10 cellular contexts compared by ENCODE assay signal in the genomic region with DNA sequence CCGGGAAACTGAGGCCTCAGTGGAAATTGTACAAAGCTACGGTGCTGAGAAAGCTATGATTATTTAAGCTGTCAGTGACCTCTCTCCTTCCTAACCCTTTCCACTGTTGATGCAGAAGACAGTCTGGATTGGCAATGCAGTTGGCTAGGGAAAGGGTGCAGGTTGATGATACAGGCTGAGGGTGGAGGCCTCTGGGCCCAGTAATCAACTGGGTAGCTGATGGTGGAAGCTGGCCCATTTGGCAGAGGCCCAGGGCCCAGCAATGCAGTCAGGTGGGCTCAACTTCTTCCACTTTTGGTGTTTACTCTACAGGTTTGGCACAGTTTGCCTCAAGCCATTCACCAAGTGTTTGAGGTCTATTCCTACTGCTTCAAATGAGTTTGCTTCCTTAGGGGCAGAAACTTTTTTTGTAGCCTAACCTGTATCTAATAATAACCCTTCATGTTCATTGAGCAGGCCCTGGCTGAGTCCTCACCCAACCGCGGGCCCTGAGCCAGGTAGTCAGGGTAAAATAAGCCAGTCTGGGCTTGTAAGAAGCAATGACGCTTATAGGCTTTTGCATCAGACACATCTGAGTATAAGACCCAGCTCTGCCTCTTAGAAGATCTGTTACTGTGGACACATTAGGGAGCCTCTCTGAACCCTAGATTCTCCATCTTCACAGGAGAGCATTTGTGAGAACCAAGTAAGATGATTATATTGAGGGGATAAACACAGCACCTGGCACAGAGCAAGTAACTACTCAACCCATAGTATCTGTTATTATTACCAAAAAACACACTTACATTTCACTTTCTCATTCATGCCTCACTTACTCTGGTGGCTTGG. TPM values are rescaled to one million over a fixed set of nuclear protein-coding genes. Genes with fewer than 3 reads are reported as not detected.
DNase-seq lines count a peak whose midpoint lies in the region; ATAC-seq, FAIRE-seq and TF ChIP-seq lines count a peak whose summit lies in the region.
"Had no signal": no experiment of that assay in that cellular context is flagged by ENCODE, and none has a peak within 500 bp of the region (broad histone marks: within the 10 kb centered on the region; RNA-seq: fewer than 3 reads in every experiment).

No MANE protein-coding gene starts in this region.

- intact Hi-C loops in activated CD4-positive, alpha-beta T cell treated with anti-CD3 and anti-CD28 coated beads, Interleukin-2, amount 10 ng/mL, durations not matched to agents 24 days and 14 days (cut with micrococcal nuclease): no loop called here
- intact Hi-C loops in activated CD8-positive, alpha-beta T cell treated with anti-CD3 and anti-CD28 coated beads for 36 hours (cut with micrococcal nuclease): no loop called here
- intact Hi-C loops in thyroid gland (cut with DNase I): no loop called here

- H3K9me3 ChIP-seq in keratinocyte (ENCODE audit: control insufficient read depth, low read depth, low read length) (no peaks in the 10 kb centered on the region), thyroid gland (no peaks in the 10 kb centered on the region)

- peaks cover 6% of the 10 kb centered on the region for H3K9me1 ChIP-seq in keratinocyte (ENCODE audit: control insufficient read depth, extremely low read depth, insufficient read depth, low read length)

- no peaks in the 10 kb centered on the region for H4K20me1 ChIP-seq in keratinocyte (ENCODE audit: control insufficient read depth, extremely low read depth, insufficient read depth, low read length)

- H3K4me3 ChIP-seq in keratinocyte (ENCODE audit: control insufficient read depth in 2 of 3, extremely low read depth in 1 of 3, insufficient read depth in 2 of 3, low read depth in 1 of 3, low read length in 3 of 3) (peak overlapping the region in 2 of 3 experiments; percentile 24 to 29), thyroid gland (replicated peaks in 1 of 3) (no peak overlapping the region)

- no peak for TF ChIP-seq CTCF in activated CD8-positive, alpha-beta T cell treated with anti-CD3 and anti-CD28 coated beads for 36 hours (IDR thresholded peaks at IDR 0.05)
- TF ChIP-seq CTCF in keratinocyte (optimal IDR thresholded peaks at IDR 0.05 in 1 of 3, IDR thresholded peaks at IDR 0.05 in 1 of 3, conservative IDR thresholded peaks at IDR 0.05 in 1 of 3; ENCODE audit: extremely low read depth in 1 of 3, insufficient read depth in 2 of 3, low read length in 3 of 3): no peak
- TF ChIP-seq CTCF in thyroid gland (IDR thresholded peaks at IDR 0.05): peak in 1 of 6 experiments; percentile 13

- peak; percentile 62 for FAIRE-seq in keratinocyte (lab: Jason Lieb, UNC)

- no peak overlapping the region for H2AFZ ChIP-seq in keratinocyte (ENCODE audit: control insufficient read depth, low read length)

- H3K4me2 ChIP-seq in keratinocyte (ENCODE audit: control insufficient read depth, extremely low read depth, insufficient read depth, low read depth, low read length): peak overlapping the region; percentile 93

- no peaks in the 10 kb centered on the region for H3K27me3 Mint-ChIP-seq in activated CD4-positive, alpha-beta T cell treated with anti-CD3 and anti-CD28 coated beads, Interleukin-2, amount 10 ng/mL, durations not matched to agents 24 days and 14 days
- no peaks in the 10 kb centered on the region for H3K27me3 Mint-ChIP-seq in activated CD8-positive, alpha-beta T cell treated with anti-CD3 and anti-CD28 coated beads for 36 hours
- H3K27me3 Mint-ChIP-seq: B cell had no signal

- peak overlapping the region; percentile 80 for H3K9ac ChIP-seq in keratinocyte (ENCODE audit: control insufficient read depth, extremely low read depth, insufficient read depth, low read length)

- peak in 1 of 2 donors; percentile 47 for TF ChIP-seq POLR2A in thyroid gland (IDR thresholded peaks at IDR 0.05)

- H3K27me3 ChIP-seq in keratinocyte (ENCODE audit: control insufficient read depth, extremely low read depth, insufficient read depth, low read length) (no peaks in the 10 kb centered on the region), thyroid gland (no peaks in the 10 kb centered on the region)

- WGBS in thyroid gland, 2 donors: 45% methylated on average over 5 of the region's 5 CpGs

- no peak for ATAC-seq in activated CD8-positive, alpha-beta T cell treated with anti-CD3 and anti-CD28 coated beads for 36 hours

- peaks cover 77% of the 10 kb centered on the region for H3K79me2 ChIP-seq in keratinocyte (ENCODE audit: control insufficient read depth, insufficient read depth, low read length)

- dilution Hi-C loops in keratinocyte (cut with MboI; ENCODE audit: extremely low pct_ligation_motif_present, low sequenced_read_pairs): no loop called here

- CTCF ChIA-PET in activated CD8-positive, alpha-beta T cell treated with anti-CD3 and anti-CD28 coated beads for 36 hours (lab: Charles Lee): interaction anchor here (1.1 to 5.6 kb wide), 3 partner anchors 13 to 49 kb away, joined by 3 to 27 read pairs (median 6); a partner anchor contains a TSS

- peaks cover 89% of the 10 kb centered on the region for H3K36me3 Mint-ChIP-seq in activated CD4-positive, alpha-beta T cell treated with anti-CD3 and anti-CD28 coated beads, Interleukin-2, amount 10 ng/mL, durations not matched to agents 24 days and 14 days (ENCODE audit: low read depth)
- peaks cover 90% of the 10 kb centered on the region for H3K36me3 Mint-ChIP-seq in activated CD8-positive, alpha-beta T cell treated with anti-CD3 and anti-CD28 coated beads for 36 hours (ENCODE audit: low read depth)

- POLR2A ChIA-PET in activated CD8-positive, alpha-beta T cell treated with anti-CD3 and anti-CD28 coated beads for 36 hours (lab: Charles Lee): interaction anchor here (1.4 to 4.5 kb wide), 3 partner anchors 11 to 16 kb away, joined by 3 to 27 read pairs (median 5); a partner anchor contains a TSS

- DNase-seq in activated CD4-positive, alpha-beta T cell treated with anti-CD3 and anti-CD28 coated beads, Interleukin-2, amount 10 ng/mL, durations not matched to agents 24 days and 14 days: no peak
- no peak for DNase-seq in activated CD4-positive, alpha-beta T cell treated with anti-CD3 and anti-CD28 coated beads for 1 hour
- DNase-seq in activated CD8-positive, alpha-beta T cell treated with anti-CD3 and anti-CD28 coated beads for 36 hours: no peak
- DNase-seq in keratinocyte (ENCODE audit: low read depth, low spot score) (peak; percentile 83), thyroid gland (peak; percentile 92), NCI-H748 (lab: John Stamatoyannopoulos, UW; ENCODE audit: unreplicated experiment) (no peak)
- DNase-seq in stimulated activated CD4-positive, alpha-beta T cell treated with anti-CD3 and anti-CD28 coated beads, Interleukin-2, amount 100 ng/mL, for 48 hours: no peak
- no peak for DNase-seq in stimulated activated CD4-positive, alpha-beta T cell treated with anti-CD3 and anti-CD28 coated beads, Interleukin-2, amount 100 ng/mL, for 24 hours
- DNase-seq: activated effector memory CD4-positive, alpha-beta T cell treated with anti-CD3 and anti-CD28 coated beads, Interleukin-2, amount 50 U/mL, for 16 hours had no signal

- H3K4me1 ChIP-seq in keratinocyte (ENCODE audit: control insufficient read depth, extremely low read depth, insufficient read depth, low read length) (peaks cover 79% of the 10 kb centered on the region), thyroid gland (peaks cover 76 to 90% of the 10 kb centered on the region in 2 donors)

- H3K9me3 Mint-ChIP-seq in activated CD4-positive, alpha-beta T cell treated with anti-CD3 and anti-CD28 coated beads, Interleukin-2, amount 10 ng/mL, durations not matched to agents 24 days and 14 days: no peaks in the 10 kb centered on the region
- no peaks in the 10 kb centered on the region for H3K9me3 Mint-ChIP-seq in activated CD8-positive, alpha-beta T cell treated with anti-CD3 and anti-CD28 coated beads for 36 hours

- peak overlapping the region; percentile 62 for H3K4me3 Mint-ChIP-seq in activated CD4-positive, alpha-beta T cell treated with anti-CD3 and anti-CD28 coated beads, Interleukin-2, amount 10 ng/mL, durations not matched to agents 24 days and 14 days
- H3K4me3 Mint-ChIP-seq in activated CD8-positive, alpha-beta T cell treated with anti-CD3 and anti-CD28 coated beads for 36 hours: no peak overlapping the region
- H3K4me3 Mint-ChIP-seq: B cell had no signal

- H3K27ac ChIP-seq in keratinocyte (ENCODE audit: control insufficient read depth, insufficient read depth, low read length): peak overlapping the region; percentile 99
- peak overlapping the region; percentile 98 to 100 (median 99) for H3K27ac ChIP-seq in thyroid gland

- H3K27ac Mint-ChIP-seq in activated CD4-positive, alpha-beta T cell treated with anti-CD3 and anti-CD28 coated beads, Interleukin-2, amount 10 ng/mL, durations not matched to agents 24 days and 14 days: peak overlapping the region; percentile 78
- peak overlapping the region; percentile 83 for H3K27ac Mint-ChIP-seq in activated CD8-positive, alpha-beta T cell treated with anti-CD3 and anti-CD28 coated beads for 36 hours
- H3K27ac Mint-ChIP-seq: B cell had no signal

- H3K36me3 ChIP-seq in keratinocyte (ENCODE audit: control insufficient read depth in 2 of 2, extremely low read depth in 1 of 2, insufficient read depth in 2 of 2, low read length in 2 of 2) (peaks cover 29 to 67% of the 10 kb centered on the region in 2 experiments), thyroid gland (peaks cover 8 to 9% of the 10 kb centered on the region in 2 donors)

- peaks cover 75% of the 10 kb centered on the region for H3K4me1 Mint-ChIP-seq in activated CD4-positive, alpha-beta T cell treated with anti-CD3 and anti-CD28 coated beads, Interleukin-2, amount 10 ng/mL, durations not matched to agents 24 days and 14 days
- peaks cover 91% of the 10 kb centered on the region for H3K4me1 Mint-ChIP-seq in activated CD8-positive, alpha-beta T cell treated with anti-CD3 and anti-CD28 coated beads for 36 hours (ENCODE audit: low read depth)

RNA-seq across cellular contexts. Expression of a gene that starts 12.0 kb away (rescaled TPM):
- 379 and 381 TPM in 2 replicates for total RNA-seq in activated CD4-positive, alpha-beta T cell treated with anti-CD3 and anti-CD28 coated beads, Interleukin-2, amount 10 ng/mL, durations not matched to agents 24 days and 14 days
- total RNA-seq in activated CD8-positive, alpha-beta T cell treated with anti-CD3 and anti-CD28 coated beads for 36 hours: 100 to 1,000 TPM; 182 TPM
- polyA plus RNA-seq in keratinocyte: 90.0 to 142 TPM (median 109 TPM) in 3 replicates
- polyA plus RNA-seq in keratinocyte (2011; ENCODE audit: low read depth): 197 TPM
- polyA plus RNA-seq in keratinocyte (2011; cell fraction: cytosol; rRNA removed): 118 and 127 TPM in 2 replicates
- polyA plus RNA-seq in keratinocyte (2011; cell fraction: nucleus; rRNA removed): 135 and 145 TPM in 2 replicates
- 123 and 151 TPM in 2 replicates for polyA plus RNA-seq in keratinocyte (2012; ENCODE audit: low replicate concordance)
- polyA minus RNA-seq in keratinocyte: 66.2 to 107 TPM (median 79.9 TPM) in 3 replicates
- polyA minus RNA-seq in keratinocyte (2011; cell fraction: cytosol; rRNA and poly(A)+ RNA removed): 90.0 TPM
- 68.3 and 89.0 TPM in 2 replicates for polyA minus RNA-seq in keratinocyte (2011; cell fraction: nucleus; rRNA and poly(A)+ RNA removed)
- total RNA-seq in thyroid gland: 100 to 1,000 TPM; 110 to 154 (median 125) TPM

RNA-seq across cellular contexts. Expression of a gene that starts 28.5 kb away (rescaled TPM):
- total RNA-seq in activated CD4-positive, alpha-beta T cell treated with anti-CD3 and anti-CD28 coated beads, Interleukin-2, amount 10 ng/mL, durations not matched to agents 24 days and 14 days: 60.1 and 61.3 TPM in 2 replicates
- total RNA-seq in activated CD8-positive, alpha-beta T cell treated with anti-CD3 and anti-CD28 coated beads for 36 hours: 100 to 1,000 TPM; 112 to 113 TPM
- 7.1 to 32.5 TPM (median 31.5 TPM) in 3 replicates for polyA plus RNA-seq in keratinocyte
- 1.6 TPM for polyA plus RNA-seq in keratinocyte (2011; ENCODE audit: low read depth)
- 10.2 and 15.7 TPM in 2 replicates for polyA plus RNA-seq in keratinocyte (2011; cell fraction: cytosol; rRNA removed)
- polyA plus RNA-seq in keratinocyte (2011; cell fraction: nucleus; rRNA removed): 12.1 and 13.8 TPM in 2 replicates
- polyA plus RNA-seq in keratinocyte (2012; ENCODE audit: low replicate concordance): 1.7 and 36.0 TPM in 2 replicates
- 6.0 to 27.2 TPM (median 17.3 TPM) in 3 replicates for polyA minus RNA-seq in keratinocyte
- polyA minus RNA-seq in keratinocyte (2011; cell fraction: cytosol; rRNA and poly(A)+ RNA removed): 8.2 TPM
- polyA minus RNA-seq in keratinocyte (2011; cell fraction: nucleus; rRNA and poly(A)+ RNA removed): 5.5 and 10.5 TPM in 2 replicates
- total RNA-seq in thyroid gland: 1 to 10 TPM in 2 of 4 donors, under 1 TPM in 2; 0.39 to 2.0 (median 0.82) TPM

Comparison
In these comparisons a context has a peak if more than half of its experiments do, and no peak if none do; other contexts are left out.
1. DNase-seq: peak in keratinocyte (single experiment) and thyroid gland (2 of 2); none in activated CD4-positive, alpha-beta T cell treated with anti-CD3 and anti-CD28 coated beads, Interleukin-2, amount 10 ng/mL, durations not matched to agents 24 days and 14 days (single experiment), activated CD4-positive, alpha-beta T cell treated with anti-CD3 and anti-CD28 coated beads for 1 hour (single experiment), activated CD8-positive, alpha-beta T cell treated with anti-CD3 and anti-CD28 coated beads for 36 hours (single experiment), stimulated activated CD4-positive, alpha-beta T cell treated with anti-CD3 and anti-CD28 coated beads, Interleukin-2, amount 100 ng/mL, for 48 hours (0 of 2), NCI-H748 (single experiment) and stimulated activated CD4-positive, alpha-beta T cell treated with anti-CD3 and anti-CD28 coated beads, Interleukin-2, amount 100 ng/mL, for 24 hours (0 of 2).
2. H3K4me3 ChIP-seq: peak in keratinocyte (2 of 3); none in thyroid gland (0 of 3).
3. RNA of a gene that starts 28.5 kb away (total RNA-seq): 112 to 113 TPM in activated CD8-positive, alpha-beta T cell treated with anti-CD3 and anti-CD28 coated beads for 36 hours and 60.1 to 61.3 TPM in activated CD4-positive, alpha-beta T cell treated with anti-CD3 and anti-CD28 coated beads, Interleukin-2, amount 10 ng/mL, durations not matched to agents 24 days and 14 days; 0.39 to 2.0 TPM in thyroid gland; every median in the first group is over 10 times any median in the second.